In the genomic region with DNA sequence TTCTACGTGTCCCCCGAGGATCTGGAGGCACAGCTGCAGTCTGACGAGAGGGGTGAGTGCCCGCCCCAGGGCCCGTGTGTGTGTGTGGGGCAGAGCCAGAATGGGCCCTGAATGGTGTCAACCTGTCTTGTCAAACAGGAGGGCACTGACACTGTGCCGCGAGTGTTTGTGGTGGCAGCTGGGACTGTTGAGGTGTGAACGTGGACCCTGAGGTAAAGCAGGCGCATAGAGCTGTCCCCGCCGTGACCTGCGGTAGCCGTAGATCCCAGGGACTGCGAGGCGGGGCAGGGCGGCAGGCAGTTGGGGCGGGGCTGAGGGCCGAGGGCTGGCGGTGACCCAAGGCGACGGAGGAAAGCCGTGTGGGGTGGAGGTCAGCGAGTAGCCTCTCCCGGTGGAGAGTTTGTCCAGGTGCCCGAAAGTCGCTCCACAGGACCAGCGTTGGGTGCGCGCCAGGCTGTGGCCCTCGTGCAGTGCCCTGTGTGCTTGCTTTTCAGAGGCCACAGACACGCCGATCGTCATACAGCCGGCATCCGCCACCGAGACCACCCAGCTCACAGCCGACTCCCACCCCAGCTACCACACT, we compare ENCODE assay signal across 21 cellular contexts. TPM values are rescaled to one million over a fixed set of nuclear protein-coding genes. Genes with fewer than 3 reads are reported as not detected.
DNase-seq lines count a peak whose midpoint lies in the region; ATAC-seq and TF ChIP-seq lines count a peak whose summit lies in the region.
"Had no signal": no experiment of that assay in that cellular context is flagged by ENCODE, and none has a peak within 500 bp of the region (broad histone marks: within the 10 kb centered on the region; RNA-seq: fewer than 3 reads in every experiment).

No MANE protein-coding gene starts in this region.

- no peak overlapping the region for H2AFZ ChIP-seq in osteoblast (ENCODE audit: low read length)
- H2AFZ ChIP-seq: GM23338 had no signal

- peak overlapping the region; percentile 44 for H3K27ac Mint-ChIP-seq in activated T-cell treated with anti-CD3 and anti-CD28 coated beads, Interleukin-2, amount 50 U/mL, for 24 hours
- H3K27ac Mint-ChIP-seq in activated T-helper 17 cell treated with anti-CD3 and anti-CD28 coated beads, Interleukin-2, amount 50 U/mL, for 72 hours, result peak overlapping the region; percentile 76
- no peak overlapping the region for H3K27ac Mint-ChIP-seq in T-helper 2 cell treated with Interferon-gamma antibody and Interleukin-4, amounts not matched to agents 5 μg/mL and 100 μg/mL, for 36 hours
- H3K27ac Mint-ChIP-seq: B cell; CD8-positive, alpha-beta T cell; GM23338 had no signal

- TF ChIP-seq CTCF in osteoblast (IDR thresholded peaks at IDR 0.05; ENCODE audit: extremely low read depth, low read depth, low read length), result no peak

- no peaks in the 10 kb centered on the region for H3K4me1 ChIP-seq in osteoblast (ENCODE audit: insufficient read depth, low read length)

- H3K36me3 ChIP-seq in osteoblast (ENCODE audit: insufficient read depth, low read length), result peaks cover 68% of the 10 kb centered on the region

- ATAC-seq in activated T-helper 17 cell treated with anti-CD3 and anti-CD28 coated beads, Interleukin-2, amount 50 U/mL, for 72 hours (replicated peaks), result no peak
- ATAC-seq in left ventricle myocardium superior (peak; percentile 95), GM19324 (IDR thresholded peaks at IDR 0.05; ENCODE audit: low FRiP score, unreplicated experiment) (no peak)
- ATAC-seq: CD8-positive, alpha-beta T cell; GM23338 had no signal

- intact Hi-C loops in left ventricle myocardium superior (cut with micrococcal nuclease), result no loop called here

- H4K20me1 ChIP-seq in osteoblast (ENCODE audit: insufficient read depth, low read length), result peaks cover 52% of the 10 kb centered on the region

- DNase-seq in activated T-cell treated with anti-CD3 and anti-CD28 coated beads, Interleukin-2, amount 50 U/mL, for 24 hours, result no peak
- DNase-seq in activated T-cell treated with anti-CD3 and anti-CD28 coated beads, Interleukin-2, amount 50 U/mL, for 1 hour, result no peak
- DNase-seq in left ventricle myocardium superior, result peak; percentile 91
- peak; percentile 79 for DNase-seq in osteoblast (ENCODE audit: insufficient read length, low spot score, missing footprints)
- no peak for DNase-seq in T-helper 2 cell treated with Interferon-gamma antibody and Interleukin-4, amounts not matched to agents 5 μg/mL and 100 μg/mL, for 36 hours (ENCODE audit: low spot score)
- DNase-seq in DMS53 treated with DMSO at 0.1 percent for 48 hours (lab: John Stamatoyannopoulos, UW; ENCODE audit: unreplicated experiment), result no peak
- DNase-seq: CD8-positive, alpha-beta T cell; DMS79 treated with DMSO at 0.1 percent for 48 hours; Karpas-422; MG63; NCI-H1092; NCI-H1694; NCI-H2107; NCI-H2227 treated with DMSO at 0.1 percent for 48 hours; NCI-H524 treated with DMSO at 0.1 percent for 48 hours had no signal

- no peaks in the 10 kb centered on the region for H3K9me3 Mint-ChIP-seq in activated T-cell treated with anti-CD3 and anti-CD28 coated beads, Interleukin-2, amount 50 U/mL, for 24 hours
- H3K9me3 Mint-ChIP-seq in activated T-helper 17 cell treated with anti-CD3 and anti-CD28 coated beads, Interleukin-2, amount 50 U/mL, for 72 hours, result no peaks in the 10 kb centered on the region
- H3K9me3 Mint-ChIP-seq in T-helper 2 cell treated with Interferon-gamma antibody and Interleukin-4, amounts not matched to agents 5 μg/mL and 100 μg/mL, for 36 hours, result no peaks in the 10 kb centered on the region
- H3K9me3 Mint-ChIP-seq: CD8-positive, alpha-beta T cell; GM23338 had no signal

- no peak overlapping the region for H3K4me3 Mint-ChIP-seq in activated T-cell treated with anti-CD3 and anti-CD28 coated beads, Interleukin-2, amount 50 U/mL, for 24 hours
- no peak overlapping the region for H3K4me3 Mint-ChIP-seq in activated T-helper 17 cell treated with anti-CD3 and anti-CD28 coated beads, Interleukin-2, amount 50 U/mL, for 72 hours
- no peak overlapping the region for H3K4me3 Mint-ChIP-seq in T-helper 2 cell treated with Interferon-gamma antibody and Interleukin-4, amounts not matched to agents 5 μg/mL and 100 μg/mL, for 36 hours
- H3K4me3 Mint-ChIP-seq: B cell; CD8-positive, alpha-beta T cell; GM23338 had no signal

- H3K27me3 Mint-ChIP-seq in activated T-cell treated with anti-CD3 and anti-CD28 coated beads, Interleukin-2, amount 50 U/mL, for 24 hours, result no peaks in the 10 kb centered on the region
- H3K27me3 Mint-ChIP-seq in activated T-helper 17 cell treated with anti-CD3 and anti-CD28 coated beads, Interleukin-2, amount 50 U/mL, for 72 hours, result no peaks in the 10 kb centered on the region
- H3K27me3 Mint-ChIP-seq in T-helper 2 cell treated with Interferon-gamma antibody and Interleukin-4, amounts not matched to agents 5 μg/mL and 100 μg/mL, for 36 hours (ENCODE audit: low read depth), result no peaks in the 10 kb centered on the region
- H3K27me3 Mint-ChIP-seq: B cell had no signal

- peaks cover 82% of the 10 kb centered on the region for H3K79me2 ChIP-seq in osteoblast (ENCODE audit: insufficient read depth, low read length)

- H3K4me3 ChIP-seq in osteoblast (ENCODE audit: insufficient read depth, low read length), result no peak overlapping the region
- H3K4me3 ChIP-seq: GM23338, MG63 had no signal

- H3K4me2 ChIP-seq in osteoblast (ENCODE audit: insufficient read depth, low read length), result no peak overlapping the region
- H3K4me2 ChIP-seq: GM23338 had no signal

- H3K27ac ChIP-seq in osteoblast (ENCODE audit: low read depth, low read length), result no peak overlapping the region
- H3K27ac ChIP-seq: 22Rv1 had no signal

- no peaks in the 10 kb centered on the region for H3K9me3 ChIP-seq in osteoblast (ENCODE audit: low read depth, low read length)
- H3K9me3 ChIP-seq: MG63 had no signal

- H3K36me3 Mint-ChIP-seq in activated T-cell treated with anti-CD3 and anti-CD28 coated beads, Interleukin-2, amount 50 U/mL, for 24 hours (ENCODE audit: low read depth), result peaks cover 96% of the 10 kb centered on the region
- H3K36me3 Mint-ChIP-seq in activated T-helper 17 cell treated with anti-CD3 and anti-CD28 coated beads, Interleukin-2, amount 50 U/mL, for 72 hours (ENCODE audit: low read depth), result peaks cover 92% of the 10 kb centered on the region
- H3K36me3 Mint-ChIP-seq in T-helper 2 cell treated with Interferon-gamma antibody and Interleukin-4, amounts not matched to agents 5 μg/mL and 100 μg/mL, for 36 hours (ENCODE audit: low read depth), result peaks cover 44% of the 10 kb centered on the region

- H3K27me3 ChIP-seq in osteoblast (ENCODE audit: insufficient read depth, low read length), result no peaks in the 10 kb centered on the region
- H3K27me3 ChIP-seq: MG63 had no signal

- peaks cover 3% of the 10 kb centered on the region for H3K4me1 Mint-ChIP-seq in activated T-cell treated with anti-CD3 and anti-CD28 coated beads, Interleukin-2, amount 50 U/mL, for 24 hours (ENCODE audit: low read depth)
- peaks cover 5% of the 10 kb centered on the region for H3K4me1 Mint-ChIP-seq in activated T-helper 17 cell treated with anti-CD3 and anti-CD28 coated beads, Interleukin-2, amount 50 U/mL, for 72 hours
- H3K4me1 Mint-ChIP-seq in T-helper 2 cell treated with Interferon-gamma antibody and Interleukin-4, amounts not matched to agents 5 μg/mL and 100 μg/mL, for 36 hours (ENCODE audit: low read depth), result peaks cover 4% of the 10 kb centered on the region
- H3K4me1 Mint-ChIP-seq: B cell, GM23338 had no signal

RNA-seq across cellular contexts. Expression of a gene that starts 25.2 kb away (rescaled TPM):
- 10 to 100 TPM; 27.5 to 36.2 TPM for total RNA-seq in activated T-helper 17 cell treated with anti-CD3 and anti-CD28 coated beads, Interleukin-2, amount 50 U/mL, for 72 hours
- total RNA-seq in left ventricle myocardium superior, result 59.9 TPM
- total RNA-seq in osteoblast, result 21.0 and 23.9 TPM in 2 replicates

RNA-seq across cellular contexts. Expression of a gene that starts 36.1 kb away (rescaled TPM):
- total RNA-seq in activated T-helper 17 cell treated with anti-CD3 and anti-CD28 coated beads, Interleukin-2, amount 50 U/mL, for 72 hours, result 10 to 100 TPM; 46.8 to 53.4 TPM
- total RNA-seq in left ventricle myocardium superior, result 47.3 TPM
- total RNA-seq in osteoblast, result 41.5 and 53.9 TPM in 2 replicates

RNA-seq across cellular contexts. Expression of a gene that starts 38.7 kb away (rescaled TPM):
- 10 to 100 TPM; 13.9 to 21.3 TPM for total RNA-seq in activated T-helper 17 cell treated with anti-CD3 and anti-CD28 coated beads, Interleukin-2, amount 50 U/mL, for 72 hours
- total RNA-seq in left ventricle myocardium superior (14.0 TPM), osteoblast (12.1 and 14.5 TPM in 2 replicates)

RNA-seq across cellular contexts. Expression of a gene that starts 48.4 kb away (rescaled TPM):
- total RNA-seq in activated T-helper 17 cell treated with anti-CD3 and anti-CD28 coated beads, Interleukin-2, amount 50 U/mL, for 72 hours, result 10 to 100 TPM; 21.4 to 32.7 TPM
- total RNA-seq in left ventricle myocardium superior, result 6.4 TPM
- total RNA-seq in osteoblast, result 0.59 and 1.4 TPM in 2 replicates
- total RNA-seq: G401 had no signal

RNA-seq across cellular contexts. Expression of a gene that starts 49.9 kb away (rescaled TPM):
- 10 to 100 TPM; 88.5 to 97.4 TPM for total RNA-seq in activated T-helper 17 cell treated with anti-CD3 and anti-CD28 coated beads, Interleukin-2, amount 50 U/mL, for 72 hours
- total RNA-seq in left ventricle myocardium superior, result 50.6 TPM
- 47.1 and 56.1 TPM in 2 replicates for total RNA-seq in osteoblast

Comparison
In these comparisons a context has a peak if more than half of its experiments do, and no peak if none do; other contexts are left out.
1. DNase-seq: peak in left ventricle myocardium superior (single experiment) and osteoblast (single experiment); none in activated T-cell treated with anti-CD3 and anti-CD28 coated beads, Interleukin-2, amount 50 U/mL, for 24 hours (single experiment), activated T-cell treated with anti-CD3 and anti-CD28 coated beads, Interleukin-2, amount 50 U/mL, for 1 hour (single experiment), T-helper 2 cell treated with Interferon-gamma antibody and Interleukin-4, amounts not matched to agents 5 μg/mL and 100 μg/mL, for 36 hours (single experiment) and DMS53 treated with DMSO at 0.1 percent for 48 hours (single experiment).